29 cellular contexts compared by ENCODE assay signal in genomic region chr4:166882221-166882620, GRCh38.
"Had no signal": no experiment of that assay in that cellular context is flagged by ENCODE, and none has a peak within 500 bp of the region (broad histone marks: within the 10 kb centered on the region; RNA-seq: fewer than 3 reads in every experiment).

No MANE protein-coding gene starts in this region.

- ATAC-seq: left colon; left lung; lower lobe of right lung; natural killer cell; right lobe of liver; stimulated activated memory B cell treated with anti-CD40 and anti-IgM and Interleukin-4, amounts not matched to agents 10 μg/mL and 1 μg/mL and 100 μg/mL, for 72 hours; stimulated activated naive CD8-positive, alpha-beta T cell treated with anti-CD3 and anti-CD28 coated beads, Interleukin-15, Interleukin-2, amounts not matched to agents 100 U/mL and 50 U/mL, for 24 hours had no signal

- H3K4me1 ChIP-seq: left lung, lower lobe of right lung, neural progenitor cell, right atrium auricular region, right lobe of liver, stomach, testis, thyroid gland, transverse colon, upper lobe of left lung had no signal

- H3K4me3 ChIP-seq: left lung, lower lobe of right lung, neural progenitor cell, ovary, right atrium auricular region, right lobe of liver, smooth muscle cell, stomach, testis, thyroid gland, transverse colon, upper lobe of left lung had no signal

- H3K4me1 Mint-ChIP-seq: naive B cell; natural killer cell; neural progenitor cell; stimulated activated memory B cell treated with anti-CD40 and anti-IgM and Interleukin-4, amounts not matched to agents 10 μg/mL and 1 μg/mL and 100 μg/mL, for 72 hours had no signal

- H3K36me3 ChIP-seq: left lung, lower lobe of right lung, neural progenitor cell, neutrophil, ovary, right atrium auricular region, right lobe of liver, stomach, thyroid gland, transverse colon, upper lobe of left lung had no signal

- H3K27ac ChIP-seq: left lung, lower lobe of right lung, neural progenitor cell, neutrophil, ovary, right atrium auricular region, right lobe of liver, stomach, testis, thyroid gland, transverse colon, upper lobe of left lung had no signal

- H3K4me3 Mint-ChIP-seq: mesothelial cell of epicardium; naive B cell; natural killer cell; nephron progenitor cell; neural progenitor cell; stimulated activated memory B cell treated with anti-CD40 and anti-IgM and Interleukin-4, amounts not matched to agents 10 μg/mL and 1 μg/mL and 100 μg/mL, for 72 hours had no signal

- H3K36me3 Mint-ChIP-seq: mesothelial cell of epicardium; naive B cell; neural progenitor cell; stimulated activated memory B cell treated with anti-CD40 and anti-IgM and Interleukin-4, amounts not matched to agents 10 μg/mL and 1 μg/mL and 100 μg/mL, for 72 hours had no signal

- H3K27me3 ChIP-seq: left lung, neural progenitor cell, neutrophil, ovary, right atrium auricular region, right lobe of liver, stomach, testis, thyroid gland, transverse colon, upper lobe of left lung had no signal

- H3K9me3 Mint-ChIP-seq: mesothelial cell of epicardium, nephron progenitor cell, neural progenitor cell had no signal

- DNase-seq: hippocampal formation; kidney; left colon; left lung; lower lobe of right lung; mesendoderm; naive B cell; natural killer cell; nephron progenitor cell; occipital lobe; ovary; right lobe of liver; stimulated activated CD4-positive, alpha-beta T cell treated with anti-CD3 and anti-CD28 coated beads, Interleukin-1b, Interleukin-23, amount 100 ng/mL, for 48 hours; stimulated activated CD4-positive, alpha-beta T cell treated with anti-CD3 and anti-CD28 coated beads, Interleukin-2, amount 100 ng/mL, for 48 hours; stimulated activated CD4-positive, alpha-beta T cell treated with anti-CD3 and anti-CD28 coated beads, Interleukin-4, amount 100 ng/mL, for 4 hours; stimulated activated CD8-positive, alpha-beta memory T cell treated with anti-CD3 and anti-CD28 coated beads, Interleukin-4, amount 100 ng/mL, for 48 hours; stimulated activated naive CD8-positive, alpha-beta T cell treated with anti-CD3 and anti-CD28 coated beads, Interleukin-15, Interleukin-2, amounts not matched to agents 100 U/mL and 50 U/mL, for 24 hours; stomach; testis; thyroid gland; transverse colon; upper lobe of left lung had no signal

- H3K27ac Mint-ChIP-seq: mesothelial cell of epicardium; naive B cell; natural killer cell; nephron progenitor cell; neural progenitor cell; progenitor cell of endocrine pancreas; stimulated activated memory B cell treated with anti-CD40 and anti-IgM and Interleukin-4, amounts not matched to agents 10 μg/mL and 1 μg/mL and 100 μg/mL, for 72 hours had no signal

- H3K27me3 Mint-ChIP-seq: naive B cell; progenitor cell of endocrine pancreas; stimulated activated memory B cell treated with anti-CD40 and anti-IgM and Interleukin-4, amounts not matched to agents 10 μg/mL and 1 μg/mL and 100 μg/mL, for 72 hours had no signal
